Comparison of ENCODE assay signal across 11 cellular contexts in the genomic region with DNA sequence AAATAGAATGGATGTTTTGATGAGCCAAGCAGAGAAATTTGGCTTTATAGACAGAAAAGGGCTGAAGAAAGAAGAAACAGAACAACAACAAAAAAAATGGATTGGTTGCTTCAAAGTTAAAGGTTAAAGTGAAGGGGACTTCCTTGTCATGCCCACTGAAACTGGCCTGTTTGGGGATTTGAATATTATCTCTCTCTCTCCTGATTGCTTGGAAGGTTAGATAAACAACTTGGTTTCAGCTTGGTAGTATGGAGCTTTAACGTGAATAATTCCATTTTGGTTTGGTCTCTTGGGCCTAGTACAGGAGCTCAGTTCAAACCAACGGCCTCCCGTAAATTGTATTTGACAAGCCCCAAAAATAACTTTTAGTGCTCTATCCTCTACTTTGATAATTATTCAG.
DNase-seq lines count a peak whose midpoint lies in the region; ATAC-seq and TF ChIP-seq lines count a peak whose summit lies in the region.
"Had no signal": no experiment of that assay in that cellular context is flagged by ENCODE, and none has a peak within 500 bp of the region (broad histone marks: within the 10 kb centered on the region; RNA-seq: fewer than 3 reads in every experiment).

No MANE protein-coding gene starts in this region.

- no peaks in the 10 kb centered on the region for H3K27me3 ChIP-seq in dorsolateral prefrontal cortex

- H3K4me3 Mint-ChIP-seq in activated CD4-positive, alpha-beta T cell treated with anti-CD3 and anti-CD28 coated beads, Interleukin-2, amount 10 ng/mL, durations not matched to agents 24 days and 14 days, result peak overlapping the region; percentile 72

- peak overlapping the region in 32 of 59 donors; percentile 1 to 67 (median 38) for H3K27ac ChIP-seq in dorsolateral prefrontal cortex
- H3K27ac ChIP-seq in substantia nigra (ENCODE audit: low read depth, low read length, poor library complexity, severe bottlenecking), result peak overlapping the region; percentile 21

- in situ Hi-C loops in G401 (cut with HindIII; ENCODE audit: low sequenced_read_pairs), result no loop called here

- ATAC-seq in HG03558 (IDR thresholded peaks at IDR 0.05; ENCODE audit: extremely low read depth, unreplicated experiment), result peak; percentile 20

- no peak for TF ChIP-seq CTCF in dorsolateral prefrontal cortex (IDR thresholded peaks at IDR 0.05 in 54 of 56, conservative IDR thresholded peaks at IDR 0.05 in 2 of 56; ENCODE audit: low read depth in 1 of 56, partially characterized antibody in 56 of 56)

- H3K27me3 Mint-ChIP-seq in activated CD4-positive, alpha-beta T cell treated with anti-CD3 and anti-CD28 coated beads, Interleukin-2, amount 10 ng/mL, durations not matched to agents 24 days and 14 days, result no peaks in the 10 kb centered on the region

- intact Hi-C loops in activated CD4-positive, alpha-beta T cell treated with anti-CD3 and anti-CD28 coated beads, Interleukin-2, amount 10 ng/mL, durations not matched to agents 24 days and 14 days (cut with micrococcal nuclease), result loop anchor here (1.0 to 5.0 kb wide), 5 partner anchors 45 to 993 kb away; a partner anchor contains a TSS
- intact Hi-C loops in dorsolateral prefrontal cortex (cut with DNase I), result no loop called here

- peaks cover 65% of the 10 kb centered on the region for H3K4me1 Mint-ChIP-seq in activated CD4-positive, alpha-beta T cell treated with anti-CD3 and anti-CD28 coated beads, Interleukin-2, amount 10 ng/mL, durations not matched to agents 24 days and 14 days

- peak; percentile 70 for DNase-seq in activated CD4-positive, alpha-beta T cell treated with anti-CD3 and anti-CD28 coated beads, Interleukin-2, amount 10 ng/mL, durations not matched to agents 24 days and 14 days
- no peak for DNase-seq in activated CD4-positive, alpha-beta T cell treated with anti-CD3 and anti-CD28 coated beads for 4 hours
- DNase-seq in dorsolateral prefrontal cortex (no peak), substantia nigra (lab: John Stamatoyannopoulos, UW) (no peak), DMS79 (lab: John Stamatoyannopoulos, UW) (no peak), G401 (ENCODE audit: low spot score) (no peak), NCI-H1048 (lab: John Stamatoyannopoulos, UW) (no peak)
- DNase-seq: cortex of kidney, NCI-H146 had no signal

- no peak overlapping the region for H3K4me3 ChIP-seq in dorsolateral prefrontal cortex
- H3K4me3 ChIP-seq: lung had no signal

- no peaks in the 10 kb centered on the region for H3K36me3 Mint-ChIP-seq in activated CD4-positive, alpha-beta T cell treated with anti-CD3 and anti-CD28 coated beads, Interleukin-2, amount 10 ng/mL, durations not matched to agents 24 days and 14 days (ENCODE audit: low read depth)

- H3K27ac Mint-ChIP-seq in activated CD4-positive, alpha-beta T cell treated with anti-CD3 and anti-CD28 coated beads, Interleukin-2, amount 10 ng/mL, durations not matched to agents 24 days and 14 days, result peak overlapping the region; percentile 97

- no peaks in the 10 kb centered on the region for H3K9me3 Mint-ChIP-seq in activated CD4-positive, alpha-beta T cell treated with anti-CD3 and anti-CD28 coated beads, Interleukin-2, amount 10 ng/mL, durations not matched to agents 24 days and 14 days
